8 cellular contexts compared by ENCODE assay signal in genomic region chr10:63267414-63268138, GRCh38.
DNase-seq lines count a peak whose midpoint lies in the region; ATAC-seq, FAIRE-seq and TF ChIP-seq lines count a peak whose summit lies in the region.

No MANE protein-coding gene starts in this region.

- H3K36me3 ChIP-seq in body of pancreas (replicated peaks in 1 of 2; ENCODE audit: insufficient read depth in 1 of 2, low read depth in 2 of 2) = no peaks in the 10 kb centered on the region

- WGBS in body of pancreas, 2 donors = 0 to 1% methylated on average over 6 of the region's 6 CpGs

- no peaks in the 10 kb centered on the region for H3K27me3 ChIP-seq in body of pancreas

- DNase-seq in AG20443 (ENCODE audit: low spot score) (peak; percentile 50), GM12892 (ENCODE audit: insufficient read length) (no peak), NCI-H82 treated with DMSO at 0.1 percent for 48 hours (lab: John Stamatoyannopoulos, UW; ENCODE audit: unreplicated experiment) (peak; percentile 27), body of pancreas (peak in 3 of 4 donors; percentile 38 to 54 (median 48)), iPS-NIHi7 (ENCODE audit: extremely low spot score) (peak; percentile 15), skeletal muscle cell (ENCODE audit: low read depth) (peak; percentile 64), HPDE6-E6E7 (ENCODE audit: extremely low spot score) (no peak)

- peak; percentile 50 for ATAC-seq in body of pancreas
- no peak for ATAC-seq in HG02678 (IDR thresholded peaks at IDR 0.05; ENCODE audit: unreplicated experiment)

- no peak for TF ChIP-seq CTCF in body of pancreas (IDR thresholded peaks at IDR 0.05)

- H3K4me3 ChIP-seq in body of pancreas (peak overlapping the region; percentile 11 to 21), skeletal muscle cell (ENCODE audit: low read depth, low read length) (peak overlapping the region; percentile 67)

- H3K27ac ChIP-seq in body of pancreas = peak overlapping the region; percentile 71 to 99 (median 93)

- no peaks in the 10 kb centered on the region for H3K9me3 ChIP-seq in body of pancreas

- TF ChIP-seq POLR2A in GM12892 (IDR thresholded peaks at IDR 0.05; ENCODE audit: low read depth, low read length) (no peak), body of pancreas (IDR thresholded peaks at IDR 0.05) (peak in 2 of 3 donors; percentile 40)

- peak; percentile 61 for FAIRE-seq in GM12892 (lab: Jason Lieb, UNC)

- intact Hi-C loops in body of pancreas (cut with DNase I) = no loop called here

- H3K4me1 ChIP-seq in body of pancreas = peaks cover 10% of the 10 kb centered on the region

Comparison
In these comparisons a context has a peak if more than half of its experiments do, and no peak if none do; other contexts are left out.
1. DNase-seq: peak in AG20443 (single experiment), NCI-H82 treated with DMSO at 0.1 percent for 48 hours (single experiment), body of pancreas (3 of 4), iPS-NIHi7 (single experiment) and skeletal muscle cell (single experiment); none in GM12892 (single experiment) and HPDE6-E6E7 (single experiment).